In genomic region chr1:226632922-226633351, GRCh38 we compare ENCODE assay signal across 9 cellular contexts.
DNase-seq lines count a peak whose midpoint lies in the region; ATAC-seq and TF ChIP-seq lines count a peak whose summit lies in the region.
"Had no signal": no experiment of that assay in that cellular context is flagged by ENCODE, and none has a peak within 500 bp of the region (broad histone marks: within the 10 kb centered on the region; RNA-seq: fewer than 3 reads in every experiment).

No MANE protein-coding gene starts in this region.

- no peaks in the 10 kb centered on the region for H3K27me3 Mint-ChIP-seq in activated naive CD8-positive, alpha-beta T cell treated with anti-CD3 and anti-CD28 coated beads, Interleukin-2, amount 10 ng/mL, durations not matched to agents 7 days and 5 days
- H3K27me3 Mint-ChIP-seq in nephron (ENCODE audit: low read depth), result peaks cover 12% of the 10 kb centered on the region

- no peak for TF ChIP-seq CTCF in nephron (IDR thresholded peaks at IDR 0.05; ENCODE audit: unreplicated experiment in 3 of 3)

- no peaks in the 10 kb centered on the region for H3K9me3 Mint-ChIP-seq in activated naive CD8-positive, alpha-beta T cell treated with anti-CD3 and anti-CD28 coated beads, Interleukin-2, amount 10 ng/mL, durations not matched to agents 7 days and 5 days
- H3K9me3 Mint-ChIP-seq in nephron, result no peaks in the 10 kb centered on the region

- H3K36me3 Mint-ChIP-seq in activated naive CD8-positive, alpha-beta T cell treated with anti-CD3 and anti-CD28 coated beads, Interleukin-2, amount 10 ng/mL, durations not matched to agents 7 days and 5 days, result peaks cover 24% of the 10 kb centered on the region
- H3K36me3 Mint-ChIP-seq in nephron (ENCODE audit: low read depth), result peaks cover 4% of the 10 kb centered on the region

- no peak for ATAC-seq in activated naive CD8-positive, alpha-beta T cell treated with anti-CD3 and anti-CD28 coated beads, Interleukin-2, amount 10 ng/mL, durations not matched to agents 7 days and 5 days (ENCODE audit: low read depth)
- no peak for ATAC-seq in GM18858 (IDR thresholded peaks at IDR 0.05; ENCODE audit: unreplicated experiment)

- DNase-seq in stimulated activated naive CD4-positive, alpha-beta T cell treated with Interleukin-2 at 50 U/mL for 16 hours (lab: John Stamatoyannopoulos, UW), result peak; percentile 14
- DNase-seq in stimulated activated naive CD4-positive, alpha-beta T cell (lab: John Stamatoyannopoulos, UW), result no peak
- peak; percentile 34 for DNase-seq in activated naive CD8-positive, alpha-beta T cell treated with anti-CD3 and anti-CD28 coated beads, Interleukin-2, amount 10 ng/mL, durations not matched to agents 7 days and 5 days
- DNase-seq in cerebellar cortex (ENCODE audit: low spot score) (no peak), DMS153 treated with DMSO at 0.1 percent for 48 hours (lab: John Stamatoyannopoulos, UW; ENCODE audit: unreplicated experiment) (no peak), RPMI8226 (no peak)
- DNase-seq: amygdala had no signal

- H3K4me3 Mint-ChIP-seq in activated naive CD8-positive, alpha-beta T cell treated with anti-CD3 and anti-CD28 coated beads, Interleukin-2, amount 10 ng/mL, durations not matched to agents 7 days and 5 days, result no peak overlapping the region
- H3K4me3 Mint-ChIP-seq in nephron, result no peak overlapping the region

- POLR2A ChIA-PET in activated naive CD8-positive, alpha-beta T cell treated with anti-CD3 and anti-CD28 coated beads, Interleukin-2, amount 10 ng/mL, durations not matched to agents 7 days and 5 days (lab: Charles Lee), result interaction anchor here (0.8 to 2.1 kb wide), 7 partner anchors 21 to 195 kb away, joined by 3 to 5 read pairs (median 4); partner anchors contain the start of gene ITPKB

- H3K4me1 Mint-ChIP-seq in activated naive CD8-positive, alpha-beta T cell treated with anti-CD3 and anti-CD28 coated beads, Interleukin-2, amount 10 ng/mL, durations not matched to agents 7 days and 5 days, result peaks cover 26% of the 10 kb centered on the region
- peaks cover 39% of the 10 kb centered on the region for H3K4me1 Mint-ChIP-seq in nephron

- peak overlapping the region; percentile 62 for H3K27ac Mint-ChIP-seq in activated naive CD8-positive, alpha-beta T cell treated with anti-CD3 and anti-CD28 coated beads, Interleukin-2, amount 10 ng/mL, durations not matched to agents 7 days and 5 days
- H3K27ac Mint-ChIP-seq in nephron, result peak overlapping the region in 2 of 3 experiments; percentile 23 to 24

Comparison
In these comparisons a context has a peak if more than half of its experiments do, and no peak if none do; other contexts are left out.
1. DNase-seq: peak in stimulated activated naive CD4-positive, alpha-beta T cell treated with Interleukin-2 at 50 U/mL for 16 hours (single experiment) and activated naive CD8-positive, alpha-beta T cell treated with anti-CD3 and anti-CD28 coated beads, Interleukin-2, amount 10 ng/mL, durations not matched to agents 7 days and 5 days (single experiment); none in stimulated activated naive CD4-positive, alpha-beta T cell (0 of 6), cerebellar cortex (single experiment), DMS153 treated with DMSO at 0.1 percent for 48 hours (single experiment) and RPMI8226 (single experiment).